In genomic region chrX:115949900-115950822, GRCh38 we compare ENCODE assay signal across 1 cellular context.
A peak's percentile ranks its signal among the peaks of the same experiment; 100 is the strongest.
TF ChIP-seq lines count a peak whose summit lies in the region.

No MANE protein-coding gene starts in this region.

TF ChIP-seq in HEK293, 187 proteins besides CTCF, POLR2A, EP300 and RAD21 (continued from another document):
- TF ChIP-seq ZBTB49 (tag by site-specific recombination; IDR thresholded peaks at IDR 0.05; ENCODE audit: low read depth) (no peak), ZNF768 (tag by site-specific recombination; IDR thresholded peaks at IDR 0.05) (no peak), ZNF2 (tag by site-specific recombination; IDR thresholded peaks at IDR 0.05) (no peak), MZF1 (tag by site-specific recombination; IDR thresholded peaks at IDR 0.05; ENCODE audit: borderline replicate concordance) (no peak), ZNF184 (tag by site-specific recombination; IDR thresholded peaks at IDR 0.05) (no peak), FEZF1 (tag by site-specific recombination; IDR thresholded peaks at IDR 0.05) (peak; percentile 38), ZNF792 (tag by site-specific recombination; IDR thresholded peaks at IDR 0.05) (no peak), SCRT2 (tag by site-specific recombination; IDR thresholded peaks at IDR 0.05) (no peak), ZBTB7A (tag by site-specific recombination; IDR thresholded peaks at IDR 0.05; ENCODE audit: low read depth) (no peak), ZSCAN18 (tag by site-specific recombination; IDR thresholded peaks at IDR 0.05) (no peak), GLIS2 (tag by site-specific recombination; IDR thresholded peaks at IDR 0.05) (0 out of 2 replicates have a peak, but pooled peaks have one; percentile 25), ZNF280D (tag by site-specific recombination; IDR thresholded peaks at IDR 0.05) (no peak), ZNF629 (tag by site-specific recombination; IDR thresholded peaks at IDR 0.05) (peak; percentile 65; the same call in 1 of the 2 replicates), ZNF707 (tag by site-specific recombination; IDR thresholded peaks at IDR 0.05) (no peak), GLI4 (tag by site-specific recombination; IDR thresholded peaks at IDR 0.05) (no peak), ZNF776 (tag by site-specific recombination; IDR thresholded peaks at IDR 0.05; ENCODE audit: borderline replicate concordance) (no peak), ZNF621 (tag by site-specific recombination; IDR thresholded peaks at IDR 0.05) (no peak), BCL11B (tag by site-specific recombination; IDR thresholded peaks at IDR 0.05; ENCODE audit: low read depth) (no peak), ZNF530 (tag by site-specific recombination; IDR thresholded peaks at IDR 0.05; ENCODE audit: low read depth) (no peak), SCRT1 (tag by site-specific recombination; IDR thresholded peaks at IDR 0.05; ENCODE audit: borderline replicate concordance) (peak; percentile 23; the same call in 1 of the 2 replicates), ZIC2 (tag by site-specific recombination; IDR thresholded peaks at IDR 0.05) (peak; percentile 87), ZNF211 (tag by site-specific recombination; IDR thresholded peaks at IDR 0.05; ENCODE audit: low read depth) (no peak), PRDM4 (tag by site-specific recombination; IDR thresholded peaks at IDR 0.05) (no peak), ZNF280C (tag by site-specific recombination; IDR thresholded peaks at IDR 0.05) (no peak), ZNF560 (tag by site-specific recombination; IDR thresholded peaks at IDR 0.05; ENCODE audit: borderline replicate concordance) (no peak), ZNF48 (tag by site-specific recombination; IDR thresholded peaks at IDR 0.05) (no peak), ZNF558 (tag by site-specific recombination; IDR thresholded peaks at IDR 0.05) (no peak), ELK4 (IDR thresholded peaks at IDR 0.05; ENCODE audit: borderline replicate concordance, low read depth, low read length) (no peak), ZNF394 (tag by site-specific recombination; IDR thresholded peaks at IDR 0.05; ENCODE audit: borderline replicate concordance) (no peak), ZBTB44 (tag by site-specific recombination; IDR thresholded peaks at IDR 0.05) (no peak), TRIM28 (IDR thresholded peaks at IDR 0.05; ENCODE audit: borderline replicate concordance, low read length) (no peak), ZNF18 (tag by site-specific recombination; IDR thresholded peaks at IDR 0.05) (no peak)
